ENCODE assay signal across 9 cellular contexts in the genomic region with DNA sequence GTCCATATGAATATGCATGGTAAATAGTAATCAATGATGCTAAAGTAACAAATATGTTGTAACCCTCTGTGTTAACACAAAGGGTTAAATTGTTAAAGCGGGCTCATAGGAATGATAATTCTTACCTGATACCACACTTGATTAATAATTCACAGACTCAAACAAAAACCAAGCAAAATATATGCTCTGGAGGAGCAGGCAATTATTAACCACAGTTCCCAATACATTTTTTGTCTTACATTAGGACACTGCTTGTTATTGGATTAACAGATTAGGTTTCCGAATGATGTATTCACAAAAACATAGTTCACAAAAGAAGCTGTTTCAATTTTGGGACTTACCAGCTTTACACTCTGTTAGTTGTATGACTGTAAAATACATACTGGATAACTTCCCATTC.
"Had no signal": no experiment of that assay in that cellular context is flagged by ENCODE, and none has a peak within 500 bp of the region (broad histone marks: within the 10 kb centered on the region; RNA-seq: fewer than 3 reads in every experiment).

No MANE protein-coding gene starts in this region.

- H3K27ac ChIP-seq: GM23248, HL-60, KMS-11 had no signal

- DNase-seq: GM23248, GOT3, H7, HFFc6, Karpas-422, KBM-7 had no signal

- H3K4me2 ChIP-seq: KMS-11 had no signal

- H3K36me3 ChIP-seq: HAP-1 had no signal

- H2AFZ ChIP-seq: GM23248 had no signal

- H3K4me3 ChIP-seq: GM23248, HAP-1 had no signal

- H3K9me3 ChIP-seq: HAP-1 had no signal
